In genomic region chr17:41131979-41132378, GRCh38 we compare ENCODE assay signal across 1 cellular context.
TF ChIP-seq lines count a peak whose summit lies in the region.

No MANE protein-coding gene starts in this region.

TF ChIP-seq in HCT116, 20 proteins besides CTCF, POLR2A, EP300 and RAD21:
- TF ChIP-seq REST (IDR thresholded peaks at IDR 0.05; ENCODE audit: low read depth) (no peak), POLR2AphosphoS5 (IDR thresholded peaks at IDR 0.05; ENCODE audit: low read depth, low read length) (peak; percentile 49; the same call in 1 of the 2 replicates), ELF1 (IDR thresholded peaks at IDR 0.05; ENCODE audit: borderline replicate concordance, low read depth) (peak; percentile 54), TCF7L2 (IDR thresholded peaks at IDR 0.05; ENCODE audit: borderline replicate concordance, extremely low read depth, insufficient read depth, insufficient read length) (peak; percentile 87), SRF (IDR thresholded peaks at IDR 0.05; ENCODE audit: low read depth) (peak; percentile 76; the same call in 1 of the 2 replicates), ZNF274 (IDR thresholded peaks at IDR 0.05; ENCODE audit: low read depth, low read length) (no peak), CBX3 (IDR thresholded peaks at IDR 0.05; ENCODE audit: low read depth) (peak; percentile 92; the same call in 1 of the 2 replicates), EGR1 (IDR thresholded peaks at IDR 0.05; ENCODE audit: low read depth) (no peak), CEBPB (IDR thresholded peaks at IDR 0.05; ENCODE audit: low read depth) (peak; percentile 79; the same call in 1 of the 2 replicates), FOSL1 (IDR thresholded peaks at IDR 0.05; ENCODE audit: low read depth) (peak; percentile 96), MAX (IDR thresholded peaks at IDR 0.05) (peak; percentile 50; the same call in 1 of the 2 replicates), ATF3 (IDR thresholded peaks at IDR 0.05) (no peak; the same call in 1 of the 2 replicates), ZFX (IDR thresholded peaks at IDR 0.05) (no peak), EZH2 (IDR thresholded peaks at IDR 0.05) (no peak), JUND (IDR thresholded peaks at IDR 0.05) (peak; percentile 97), ZBTB33 (IDR thresholded peaks at IDR 0.05; ENCODE audit: extremely low read depth, insufficient replicate concordance, low read length) (peak; percentile 48), YY1 (IDR thresholded peaks at IDR 0.05; ENCODE audit: extremely low read depth, insufficient replicate concordance, low read depth, low read length) (no peak), EZH2phosphoT487 (IDR thresholded peaks at IDR 0.05; ENCODE audit: borderline replicate concordance) (no peak), SP1 (IDR thresholded peaks at IDR 0.05; ENCODE audit: low read depth) (peak; percentile 95), SIN3A (IDR thresholded peaks at IDR 0.05; ENCODE audit: low read depth) (peak; percentile 74; the same call in 1 of the 2 replicates)
TF ChIP-seq in HCT116: peak in this region for 12.
